In genomic region chr4:121676388-121677075, GRCh38 we compare ENCODE assay signal across 16 cellular contexts. TPM values are rescaled to one million over a fixed set of nuclear protein-coding genes. Genes with fewer than 3 reads are reported as not detected.
DNase-seq lines count a peak whose midpoint lies in the region; TF ChIP-seq lines count a peak whose summit lies in the region.
"Had no signal": no experiment of that assay in that cellular context is flagged by ENCODE, and none has a peak within 500 bp of the region (broad histone marks: within the 10 kb centered on the region; RNA-seq: fewer than 3 reads in every experiment).

No MANE protein-coding gene starts in this region.

- H3K27me3 Mint-ChIP-seq in Caco-2 (ENCODE audit: insufficient read depth, unreplicated experiment) (no peaks in the 10 kb centered on the region), HFFc6 (ENCODE audit: insufficient read depth) (no peaks in the 10 kb centered on the region), endodermal cell (ENCODE audit: insufficient read depth) (no peaks in the 10 kb centered on the region)
- H3K27me3 Mint-ChIP-seq: CD8-positive, alpha-beta memory T cell had no signal

- H3K4me3 ChIP-seq in Caco-2 (ENCODE audit: low read depth, low read length) (no peak overlapping the region), endodermal cell (ENCODE audit: low read length) (no peak overlapping the region), mesenchymal stem cell (ENCODE audit: insufficient read depth in 1 of 2, low read depth in 1 of 2, low read length in 2 of 2) (no peak overlapping the region), coronary artery (no peak overlapping the region)

- peaks cover 27% of the 10 kb centered on the region for H3K4me1 Mint-ChIP-seq in Caco-2 (ENCODE audit: low read depth, unreplicated experiment)
- peaks cover 83% of the 10 kb centered on the region for H3K4me1 Mint-ChIP-seq in HFFc6 (ENCODE audit: low read depth)
- H3K4me1 Mint-ChIP-seq in endodermal cell: peaks cover 23% of the 10 kb centered on the region
- H3K4me1 Mint-ChIP-seq: CD8-positive, alpha-beta memory T cell had no signal

- H3K79me1 ChIP-seq in mesenchymal stem cell (replicated peaks; ENCODE audit: low read length, poor library complexity, severe bottlenecking): peaks cover 2% of the 10 kb centered on the region

- H3K9me3 ChIP-seq in Caco-2 (no peaks in the 10 kb centered on the region), endodermal cell (ENCODE audit: control insufficient read depth, low read length) (no peaks in the 10 kb centered on the region), mesenchymal stem cell (ENCODE audit: control insufficient read depth, low read length) (no peaks in the 10 kb centered on the region)

- intact Hi-C loops in Caco-2 (cut with micrococcal nuclease; ENCODE audit: unreplicated experiment): loop anchor here (1.0 kb wide), 4 partner anchors 12 to 50 kb away; no protein-coding TSS in a partner anchor

- peak overlapping the region; percentile 76 for H3K27ac Mint-ChIP-seq in Caco-2 (ENCODE audit: unreplicated experiment)
- H3K27ac Mint-ChIP-seq in HFFc6: peak overlapping the region; percentile 44
- H3K27ac Mint-ChIP-seq in endodermal cell: peak overlapping the region; percentile 80

- no peak overlapping the region for H2BK120ac ChIP-seq in mesenchymal stem cell (ENCODE audit: low read depth, low read length)

- CTCF ChIA-PET in Caco-2 (lab: Charles Lee): interaction anchor here (0.6 to 0.9 kb wide), 3 partner anchors 11 to 20 kb away, joined by 3 read pairs; no protein-coding TSS in a partner anchor

- H3K4me3 Mint-ChIP-seq in Caco-2 (ENCODE audit: unreplicated experiment) (peak overlapping the region; percentile 61), HFFc6 (no peak overlapping the region), endodermal cell (no peak overlapping the region)
- H3K4me3 Mint-ChIP-seq: CD8-positive, alpha-beta memory T cell had no signal

- TF ChIP-seq CTCF in Caco-2 (IDR thresholded peaks at IDR 0.05; ENCODE audit: insufficient read depth in 1 of 2, low read depth in 1 of 2, low read length in 1 of 2, severe bottlenecking in 1 of 2, unreplicated experiment in 1 of 2): no peak
- no peak for TF ChIP-seq CTCF in HFFc6 (IDR thresholded peaks at IDR 0.05)
- no peak for TF ChIP-seq CTCF in endodermal cell (conservative IDR thresholded peaks at IDR 0.05)
- no peak for TF ChIP-seq CTCF in coronary artery (IDR thresholded peaks at IDR 0.05)

- no peaks in the 10 kb centered on the region for H3K27me3 ChIP-seq in Caco-2 (replicated peaks; ENCODE audit: control insufficient read depth, insufficient read depth, low read length)
- H3K27me3 ChIP-seq in endodermal cell (ENCODE audit: control insufficient read depth, insufficient read depth, low read length, poor library complexity, severe bottlenecking): no peaks in the 10 kb centered on the region
- no peaks in the 10 kb centered on the region for H3K27me3 ChIP-seq in mesenchymal stem cell (ENCODE audit: control insufficient read depth in 1 of 2, insufficient read depth in 1 of 2, low read length in 2 of 2)

- 79 to 86% methylated on average over 2 to 6 of the region's 6 CpGs for WGBS in endodermal cell (ENCODE audit: insufficient coverage in 1 of 2, insufficient read length in 1 of 2), 2 experiments
- WGBS in mesenchymal stem cell: 86% methylated on average over 6 of the region's 6 CpGs

- H4K8ac ChIP-seq in mesenchymal stem cell (ENCODE audit: low read length): no peak overlapping the region

- H3K36me3 Mint-ChIP-seq in Caco-2 (ENCODE audit: insufficient read depth, unreplicated experiment) (peaks cover 68% of the 10 kb centered on the region), HFFc6 (ENCODE audit: low read depth) (peaks cover 59% of the 10 kb centered on the region), endodermal cell (ENCODE audit: low read depth) (peaks cover 65% of the 10 kb centered on the region)

- peak; percentile 88 to 92 for DNase-seq in Caco-2
- DNase-seq in HFFc6: no peak
- peak; percentile 57 for DNase-seq in endodermal cell
- no peak for DNase-seq in mesenchymal stem cell
- DNase-seq in coronary artery (ENCODE audit: low spot score): no peak
- DNase-seq in RKO (ENCODE audit: low spot score): no peak
- no peak for DNase-seq in NCI-H1694 treated with DMSO at 0.1 percent for 48 hours (lab: John Stamatoyannopoulos, UW)
- DNase-seq in NCI-H345 (lab: John Stamatoyannopoulos, UW): no peak
- DNase-seq: C1 segment of cervical spinal cord; CD8-positive, alpha-beta memory T cell; NCI-H1105; NCI-H2081 treated with DMSO at 0.1 percent for 48 hours; NCI-H510A treated with DMSO at 0.1 percent for 48 hours; NCI-H774; RPMI8226; SHP77 treated with DMSO at 0.1 percent for 48 hours had no signal

- H3K18ac ChIP-seq in mesenchymal stem cell (ENCODE audit: low read depth in 1 of 2, low read length in 2 of 2): no peak overlapping the region

- H3K4ac ChIP-seq in mesenchymal stem cell (ENCODE audit: low read depth in 1 of 2, low read length in 2 of 2): no peak overlapping the region

- H3K27ac ChIP-seq in endodermal cell (ENCODE audit: low read depth, low read length): no peak overlapping the region
- H3K27ac ChIP-seq in mesenchymal stem cell (ENCODE audit: low read length, poor library complexity, severe bottlenecking): peak overlapping the region; percentile 15
- H3K27ac ChIP-seq in coronary artery: no peak overlapping the region

- POLR2A ChIA-PET in Caco-2 (lab: Charles Lee): interaction anchor here (0.6 to 1.1 kb wide), 4 partner anchors 19 to 402 kb away, joined by 3 to 5 read pairs (median 3); partner anchors contain the start of gene ANXA5

- H3K9me3 Mint-ChIP-seq in Caco-2 (ENCODE audit: unreplicated experiment) (no peaks in the 10 kb centered on the region), HFFc6 (no peaks in the 10 kb centered on the region), endodermal cell (no peaks in the 10 kb centered on the region)
- H3K9me3 Mint-ChIP-seq: CD8-positive, alpha-beta memory T cell had no signal

- no peak overlapping the region for H3K4me2 ChIP-seq in mesenchymal stem cell (ENCODE audit: low read length, poor library complexity, severe bottlenecking)

- H3K4me1 ChIP-seq in Caco-2 (peaks cover 48% of the 10 kb centered on the region), endodermal cell (ENCODE audit: control insufficient read depth, insufficient read depth, low read length) (no peaks in the 10 kb centered on the region), mesenchymal stem cell (ENCODE audit: control insufficient read depth, insufficient read depth, low read depth, low read length) (peaks cover 10% of the 10 kb centered on the region)

- no peak overlapping the region for H4K91ac ChIP-seq in mesenchymal stem cell (ENCODE audit: low read length)

- H2AK5ac ChIP-seq in mesenchymal stem cell (ENCODE audit: low read length, severe bottlenecking): no peak overlapping the region

- H3K9ac ChIP-seq in endodermal cell (ENCODE audit: extremely low read depth, low read length, poor library complexity, severe bottlenecking) (no peak overlapping the region), mesenchymal stem cell (ENCODE audit: low read length) (peak overlapping the region; percentile 53)

- H2AFZ ChIP-seq in mesenchymal stem cell (ENCODE audit: low read depth, low read length): no peak overlapping the region

- H3K36me3 ChIP-seq in Caco-2 (ENCODE audit: control insufficient read depth, insufficient read depth, low read length) (peaks cover 1% of the 10 kb centered on the region), endodermal cell (ENCODE audit: control insufficient read depth, insufficient read depth, low read length) (peaks cover 85% of the 10 kb centered on the region), mesenchymal stem cell (ENCODE audit: control insufficient read depth in 1 of 2, insufficient read depth in 2 of 2, low read depth in 1 of 2, low read length in 2 of 2) (peaks cover 10 to 97% of the 10 kb centered on the region in 2 experiments)

- H3K14ac ChIP-seq in mesenchymal stem cell (ENCODE audit: low read length in 2 of 2): no peak overlapping the region

- BruUV-seq in Caco-2 (replicated peaks; lab: Mats Ljungman, UMichigan): no TSS peak

- H2BK5ac ChIP-seq in mesenchymal stem cell (ENCODE audit: low read depth, low read length, poor library complexity, severe bottlenecking): no peak overlapping the region

- H3K23ac ChIP-seq in mesenchymal stem cell (ENCODE audit: low read length in 2 of 2): no peak overlapping the region

- no peak overlapping the region for H2BK15ac ChIP-seq in mesenchymal stem cell (ENCODE audit: low read depth, poor library complexity, severe bottlenecking)

- no peak overlapping the region for H2BK12ac ChIP-seq in mesenchymal stem cell (ENCODE audit: low read length in 2 of 2)

RNA-seq across cellular contexts. Expression of gene ANXA5, which starts 20.2 kb away (rescaled TPM):
- 328 and 359 TPM in 2 replicates for total RNA-seq in Caco-2 (2022)
- 1,000 to 10,000 TPM in 4 of 6 experiments, 100 to 1,000 TPM in 2; 934 to 1,075 (median 1,012) TPM for total RNA-seq in HFFc6 (2021; fragmentation: NEBNext Ultra II Directional; extraction: Animal tissue kit (Norgen Biotek cat#: 25700))
- 100 to 1,000 TPM; 212 to 241 TPM for total RNA-seq in endodermal cell
- polyA plus RNA-seq in endodermal cell (2013, experiment 1 of 2): 267 TPM
- 290 TPM for polyA plus RNA-seq in endodermal cell (2013, experiment 2 of 2)
- polyA plus RNA-seq in mesenchymal stem cell (2013, experiment 1 of 2): 578 TPM
- polyA plus RNA-seq in mesenchymal stem cell (2013, experiment 2 of 2): 600 TPM

Comparison
In these comparisons a context has a peak if more than half of its experiments do, and no peak if none do; other contexts are left out.
1. DNase-seq: peak in Caco-2 (2 of 2) and endodermal cell (single experiment); none in HFFc6 (single experiment), mesenchymal stem cell (single experiment), coronary artery (single experiment), RKO (single experiment), NCI-H1694 treated with DMSO at 0.1 percent for 48 hours (single experiment) and NCI-H345 (single experiment).
2. Peak in every context shown above with its lines, with median percentiles within 50 percentile points of each other: H3K27ac Mint-ChIP-seq.